In the genomic region with DNA sequence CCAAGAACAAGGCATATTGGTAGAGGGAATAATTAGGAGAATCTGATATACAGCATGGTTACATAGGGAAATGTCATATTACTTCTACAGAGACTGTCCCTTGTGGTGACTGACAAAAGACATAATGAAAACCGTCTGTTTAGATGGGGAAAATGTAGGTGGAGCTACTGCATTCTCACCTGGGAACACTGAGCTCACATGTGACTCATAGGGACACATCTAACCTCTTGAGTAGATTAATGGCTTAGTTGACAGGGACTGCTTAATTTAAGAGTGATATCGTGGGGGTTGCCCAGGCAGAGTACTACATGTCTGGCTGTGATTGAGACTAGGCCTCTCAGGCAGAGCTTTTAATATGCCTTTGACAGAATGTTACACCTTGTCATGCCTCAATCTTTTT, we compare ENCODE assay signal across 1 cellular context.
TF ChIP-seq lines count a peak whose summit lies in the region.

No MANE protein-coding gene starts in this region.

TF ChIP-seq in SK-N-SH, 30 proteins besides CTCF, POLR2A, EP300 and RAD21 (continued from another document):
- no peak for TF ChIP-seq USF2 (IDR thresholded peaks at IDR 0.05; ENCODE audit: borderline replicate concordance, low read depth, low read length)
- TF ChIP-seq ZBTB33 (IDR thresholded peaks at IDR 0.05; ENCODE audit: borderline replicate concordance, low read depth) = no peak
- TF ChIP-seq RCOR1 (IDR thresholded peaks at IDR 0.05; ENCODE audit: low read length) = no peak
